8 cellular contexts compared by ENCODE assay signal in the genomic region with DNA sequence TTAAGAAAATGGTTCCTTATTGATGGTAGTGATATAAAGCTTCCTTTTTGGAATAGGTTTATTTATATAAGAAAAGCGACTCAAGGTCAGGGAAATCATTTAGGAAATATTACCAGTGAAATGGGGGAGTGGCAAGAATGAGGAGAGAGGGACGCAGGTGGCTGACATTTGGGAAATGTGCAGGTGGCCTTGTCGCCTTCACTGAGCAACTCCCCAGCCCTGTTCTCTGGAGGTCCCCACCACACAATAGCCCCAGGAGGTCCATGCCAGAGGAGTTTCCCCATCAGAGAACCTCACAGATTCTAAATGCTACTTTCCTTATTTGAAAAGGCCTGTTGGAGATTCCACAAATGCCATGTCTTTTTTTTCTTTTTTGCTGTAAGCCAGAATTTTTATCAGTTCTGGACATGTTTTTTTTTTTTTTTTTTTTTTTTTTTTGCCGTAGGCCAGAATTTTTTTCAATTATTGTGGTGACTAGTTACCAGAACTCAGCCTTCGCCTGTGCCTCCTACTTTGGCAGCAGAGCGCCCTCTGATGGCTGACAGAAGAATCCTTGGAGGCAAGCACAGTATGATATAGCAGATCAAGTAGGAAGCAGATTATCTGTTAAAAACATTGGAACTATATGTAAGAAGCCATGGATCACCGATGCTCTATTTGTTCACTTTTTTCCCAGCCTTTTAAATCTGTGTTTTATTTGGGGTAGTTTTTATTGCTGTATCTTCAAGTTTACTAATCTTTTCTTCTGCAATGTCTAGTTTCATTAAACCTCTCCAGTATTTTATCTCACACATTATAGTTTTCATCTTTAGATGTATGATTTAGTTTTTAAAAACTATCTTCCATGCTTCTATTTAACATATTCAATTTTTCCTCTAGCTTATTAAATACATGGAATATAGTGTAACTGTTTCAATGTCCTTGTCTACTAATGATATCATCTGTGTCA. TPM values are rescaled to one million over a fixed set of nuclear protein-coding genes. Genes with fewer than 3 reads are reported as not detected.
DNase-seq lines count a peak whose midpoint lies in the region; ATAC-seq and TF ChIP-seq lines count a peak whose summit lies in the region.

No MANE protein-coding gene starts in this region.

- TF ChIP-seq CTCF in C4-2B (conservative IDR thresholded peaks at IDR 0.05), result peak; percentile 91

- no peaks in the 10 kb centered on the region for H3K4me1 ChIP-seq in right cardiac atrium (ENCODE audit: control insufficient read depth, insufficient read depth, low read length)

- H3K9me3 ChIP-seq in right cardiac atrium (ENCODE audit: control insufficient read depth, low read length), result no peaks in the 10 kb centered on the region

- DNase-seq in NCI-H1048 (lab: John Stamatoyannopoulos, UW), result peak; percentile 6
- DNase-seq in SW480 (ENCODE audit: low spot score), result peak; percentile 65
- DNase-seq in amygdala (lab: John Stamatoyannopoulos, UW), result peak in 37 of 56 donors; percentile 5 to 82 (median 49)
- DNase-seq in right cardiac atrium, result peak; percentile 39 to 76 (median 67)
- DNase-seq in stimulated activated CD4-positive, alpha-beta T cell treated with anti-CD3 and anti-CD28 coated beads, Interleukin-12 subunit alpha, Interleukin-12 subunit beta, amount 100 ng/mL, for 24 hours (ENCODE audit: low read depth in 2 of 2), result peak; percentile 11 to 52

- peak; percentile 52 for ATAC-seq in GM21367 (IDR thresholded peaks at IDR 0.05; ENCODE audit: unreplicated experiment)
- ATAC-seq in right cardiac atrium, result peak; percentile 73 to 78
- no peak for ATAC-seq in GM18502 (IDR thresholded peaks at IDR 0.05; ENCODE audit: poor library complexity, unreplicated experiment)

- 38% methylated on average over 7 of the region's 7 CpGs for WGBS in right cardiac atrium

- H3K27ac ChIP-seq in C4-2B, result no peak overlapping the region
- no peak overlapping the region for H3K27ac ChIP-seq in right cardiac atrium (ENCODE audit: low read length)

- H3K4me3 ChIP-seq in right cardiac atrium (ENCODE audit: low read length), result no peak overlapping the region

- H3K27me3 ChIP-seq in right cardiac atrium (ENCODE audit: control insufficient read depth, insufficient read depth), result no peaks in the 10 kb centered on the region

- intact Hi-C loops in right cardiac atrium (cut with DNase I), result no loop called here

RNA-seq across cellular contexts. Expression of a gene that starts 18.6 kb away (rescaled TPM):
- not detected for total RNA-seq in right cardiac atrium
- polyA plus RNA-seq in right cardiac atrium, result not detected

RNA-seq across cellular contexts. Expression of a gene that starts 36.0 kb away (rescaled TPM):
- not detected for total RNA-seq in right cardiac atrium
- not detected for polyA plus RNA-seq in right cardiac atrium

Comparison
In these comparisons a context has a peak if more than half of its experiments do, and no peak if none do; other contexts are left out.
1. DNase-seq: peak in every context shown above with its lines; median percentile 67 in right cardiac atrium; 65 in SW480; 49 in amygdala; 32 in stimulated activated CD4-positive, alpha-beta T cell treated with anti-CD3 and anti-CD28 coated beads, Interleukin-12 subunit alpha, Interleukin-12 subunit beta, amount 100 ng/mL, for 24 hours; 6 in NCI-H1048.